Comparison of ENCODE assay signal across 26 cellular contexts in genomic region chr16:80894091-80894490, GRCh38.
DNase-seq lines count a peak whose midpoint lies in the region; ATAC-seq, FAIRE-seq and TF ChIP-seq lines count a peak whose summit lies in the region.
"Had no signal": no experiment of that assay in that cellular context is flagged by ENCODE, and none has a peak within 500 bp of the region (broad histone marks: within the 10 kb centered on the region; RNA-seq: fewer than 3 reads in every experiment).

No MANE protein-coding gene starts in this region.

- no peak overlapping the region for H2AFZ ChIP-seq in HepG2 (ENCODE audit: low read length)
- no peak overlapping the region for H2AFZ ChIP-seq in osteoblast (ENCODE audit: low read length)
- H2AFZ ChIP-seq: GM23248, PC-9 had no signal

- no peak for ATAC-seq in HepG2
- no peak for ATAC-seq in right lobe of liver
- ATAC-seq: K562 had no signal

- TF ChIP-seq CTCF in HepG2 (CRISPR knock-in tag; IDR thresholded peaks at IDR 0.05) (no peak), right lobe of liver (IDR thresholded peaks at IDR 0.05) (no peak), osteoblast (IDR thresholded peaks at IDR 0.05; ENCODE audit: extremely low read depth, low read depth, low read length) (no peak), transverse colon (IDR thresholded peaks at IDR 0.05) (no peak), A673 (conservative IDR thresholded peaks at IDR 0.05; ENCODE audit: low read depth, low read length) (no peak)

- no peak for TF ChIP-seq RAD21 in HepG2 (CRISPR knock-in tag; IDR thresholded peaks at IDR 0.05)

- H3K36me3 ChIP-seq in HepG2 (replicated peaks in 1 of 2; ENCODE audit: control insufficient read depth in 1 of 2, insufficient read depth in 2 of 2, low read length in 2 of 2), result no peaks in the 10 kb centered on the region
- H3K36me3 ChIP-seq in right lobe of liver, result no peaks in the 10 kb centered on the region
- no peaks in the 10 kb centered on the region for H3K36me3 ChIP-seq in osteoblast (ENCODE audit: insufficient read depth, low read length)
- H3K36me3 ChIP-seq in transverse colon, result no peaks in the 10 kb centered on the region
- no peaks in the 10 kb centered on the region for H3K36me3 ChIP-seq in A673 (ENCODE audit: insufficient read depth, low read length, poor library complexity, severe bottlenecking)
- H3K36me3 ChIP-seq: BLaER1 had no signal

- no peak overlapping the region for H3K27ac ChIP-seq in HepG2 (ENCODE audit: extremely low read length, insufficient read depth, low read length)
- H3K27ac ChIP-seq in right lobe of liver, result no peak overlapping the region
- no peak overlapping the region for H3K27ac ChIP-seq in osteoblast (ENCODE audit: low read depth, low read length)
- no peak overlapping the region for H3K27ac ChIP-seq in transverse colon
- H3K27ac ChIP-seq in A673 (ENCODE audit: low read depth, low read length, poor library complexity, severe bottlenecking), result no peak overlapping the region
- H3K27ac ChIP-seq: BLaER1, GM23248, PC-9 had no signal

- H3K79me2 ChIP-seq in HepG2 (ENCODE audit: insufficient read depth, low read length), result no peaks in the 10 kb centered on the region
- H3K79me2 ChIP-seq in osteoblast (ENCODE audit: insufficient read depth, low read length), result no peaks in the 10 kb centered on the region

- DNase-seq in HepG2 (ENCODE audit: low spot score) (no peak), right lobe of liver (no peak), fibroblast of peridontal ligament (ENCODE audit: extremely low read depth) (peak; percentile 7), osteoblast (ENCODE audit: insufficient read length, low spot score, missing footprints) (peak; percentile 56), transverse colon (no peak), A673 (ENCODE audit: low spot score) (no peak)
- no peak for DNase-seq in stimulated activated CD4-positive, alpha-beta T cell treated with anti-CD3 and anti-CD28 coated beads, Interleukin-4, amount 100 ng/mL, for 4 hours
- DNase-seq: 8988T; CD4-positive, CD25-positive, alpha-beta regulatory T cell; DMS153; GM23248; H7; Kasumi-1; NCI-H1092 treated with DMSO at 0.1 percent for 48 hours; NCI-H1436 treated with DMSO at 0.1 percent for 48 hours; NCI-H1930; NCI-H2107; NCI-H446 treated with DMSO at 0.1 percent for 48 hours; NCI-H526; NCI-H82; NK-92 treated with Interleukin-12 subunit alpha and Interleukin-12 subunit beta, amount 100 ng/mL, for 24 hours; PC-9; Right ventricle myocardium superior; RPMI8226 had no signal

- FAIRE-seq in HepG2 (lab: Jason Lieb, UNC), result peak; percentile 53
- FAIRE-seq: K562 had no signal

- H3K9me3 ChIP-seq in HepG2 (ENCODE audit: low read length) (no peaks in the 10 kb centered on the region), right lobe of liver (no peaks in the 10 kb centered on the region), osteoblast (ENCODE audit: low read depth, low read length) (no peaks in the 10 kb centered on the region), transverse colon (no peaks in the 10 kb centered on the region), A673 (ENCODE audit: low read depth, low read length, poor library complexity, severe bottlenecking) (no peaks in the 10 kb centered on the region)
- H3K9me3 ChIP-seq: BLaER1 had no signal

- H3K27me3 ChIP-seq in HepG2 (ENCODE audit: control insufficient read depth in 1 of 2, insufficient read depth in 2 of 2, low read length in 2 of 2) (no peaks in the 10 kb centered on the region), right lobe of liver (no peaks in the 10 kb centered on the region), osteoblast (ENCODE audit: insufficient read depth, low read length) (peaks cover 8% of the 10 kb centered on the region), transverse colon (no peaks in the 10 kb centered on the region), A673 (replicated peaks; ENCODE audit: insufficient read depth, low read depth, low read length, poor library complexity) (no peaks in the 10 kb centered on the region)
- H3K27me3 ChIP-seq: BLaER1 had no signal

- intact Hi-C loops in HepG2 (cut with micrococcal nuclease; ENCODE audit: unreplicated experiment) (no loop called here), right lobe of liver (cut with DNase I) (no loop called here), transverse colon (cut with DNase I; ENCODE audit: low total_unique reads) (no loop called here), A673 (cut with micrococcal nuclease; ENCODE audit: unreplicated experiment) (no loop called here)

- WGBS in HepG2 (ENCODE audit: low lambda C conversion rate), result 29% methylated on average over 3 of the region's 3 CpGs
- 79% methylated on average over 3 of the region's 3 CpGs for WGBS in right lobe of liver (ENCODE audit: insufficient coverage, low coverage, low lambda C conversion rate, missing lambda C conversion rate)
- 73 to 79% methylated on average over 3 of the region's 3 CpGs for WGBS in transverse colon (ENCODE audit: low coverage in 1 of 2), 2 donors

- TF ChIP-seq POLR2A in HepG2 (IDR thresholded peaks at IDR 0.05; ENCODE audit: insufficient read depth in 1 of 2, low read depth in 2 of 2, low read length in 2 of 2), result no peak
- TF ChIP-seq POLR2A in right lobe of liver (IDR thresholded peaks at IDR 0.05), result no peak
- no peak for TF ChIP-seq POLR2A in transverse colon (IDR thresholded peaks at IDR 0.05)

- POLR2A ChIA-PET in HepG2 (lab: Yijun Ruan, JAX) (no interaction called here), A673 (lab: Charles Lee; ENCODE audit: low non-redundant PET) (no interaction called here)

- in situ Hi-C loops in HepG2 (cut with HindIII; ENCODE audit: extremely low pct_ligation_motif_present, low pct_unique_long_range_greater_than_20kb), result no loop called here
- in situ Hi-C loops in transverse colon (cut with MboI; ENCODE audit: low pct_ligation_motif_present in 1 of 4, low pct_unique_long_range_greater_than_20kb in 1 of 4, low sequenced_read_pairs in 3 of 4), result no loop called here

- no peak overlapping the region for H3K9ac ChIP-seq in HepG2 (ENCODE audit: insufficient read depth, low read depth, low read length)
- H3K9ac ChIP-seq: BLaER1, GM23248 had no signal

- CTCF ChIA-PET in HepG2 (lab: Yijun Ruan, JAX; ENCODE audit: low intra/inter-chr PET ratio, low total read pairs) (no interaction called here), A673 (lab: Charles Lee) (no interaction called here)

- H3K4me1 ChIP-seq in HepG2 (ENCODE audit: insufficient read depth, low read length), result peaks cover 6% of the 10 kb centered on the region; the same call in 1 of the 2 replicates
- no peaks in the 10 kb centered on the region for H3K4me1 ChIP-seq in right lobe of liver
- no peaks in the 10 kb centered on the region for H3K4me1 ChIP-seq in osteoblast (ENCODE audit: insufficient read depth, low read length)
- H3K4me1 ChIP-seq in transverse colon, result no peaks in the 10 kb centered on the region
- no peaks in the 10 kb centered on the region for H3K4me1 ChIP-seq in A673 (ENCODE audit: insufficient read depth, low read length, poor library complexity, severe bottlenecking)

- no TSS peak for BruUV-seq in HepG2 (replicated peaks; lab: Mats Ljungman, UMichigan)
- BruUV-seq in A673 (replicated peaks; lab: Mats Ljungman, UMichigan), result no TSS peak

- H3K4me2 ChIP-seq in HepG2 (ENCODE audit: low read depth, low read length) (no peak overlapping the region), osteoblast (ENCODE audit: insufficient read depth, low read length) (no peak overlapping the region)
- H3K4me2 ChIP-seq: BLaER1, PC-9 had no signal

- H3K4me3 ChIP-seq in HepG2 (replicated peaks in 1 of 3; ENCODE audit: insufficient read depth in 1 of 3, low read depth in 2 of 3, low read length in 3 of 3) (no peak overlapping the region), right lobe of liver (no peak overlapping the region), osteoblast (ENCODE audit: insufficient read depth, low read length) (no peak overlapping the region), transverse colon (no peak overlapping the region), A673 (ENCODE audit: low read depth, low read length, poor library complexity, severe bottlenecking) (no peak overlapping the region)
- H3K4me3 ChIP-seq: BLaER1, GM23248, K562, PC-9 had no signal

- TF ChIP-seq EP300 in HepG2 (IDR thresholded peaks at IDR 0.05; ENCODE audit: low read depth in 2 of 2, low read length in 2 of 2), result no peak
- no peak for TF ChIP-seq EP300 in HepG2 (CRISPR knock-in tag; IDR thresholded peaks at IDR 0.05; ENCODE audit: borderline replicate concordance)
- TF ChIP-seq EP300 in transverse colon (IDR thresholded peaks at IDR 0.05; ENCODE audit: low read depth), result no peak

- H4K20me1 ChIP-seq in HepG2 (ENCODE audit: insufficient read depth, low read length) (no peaks in the 10 kb centered on the region), osteoblast (ENCODE audit: insufficient read depth, low read length) (no peaks in the 10 kb centered on the region)
- H4K20me1 ChIP-seq: BLaER1 had no signal

TF ChIP-seq in HepG2, 621 proteins besides CTCF, POLR2A, EP300 and RAD21 (continues in another document):
- TF ChIP-seq, protein P1, sequence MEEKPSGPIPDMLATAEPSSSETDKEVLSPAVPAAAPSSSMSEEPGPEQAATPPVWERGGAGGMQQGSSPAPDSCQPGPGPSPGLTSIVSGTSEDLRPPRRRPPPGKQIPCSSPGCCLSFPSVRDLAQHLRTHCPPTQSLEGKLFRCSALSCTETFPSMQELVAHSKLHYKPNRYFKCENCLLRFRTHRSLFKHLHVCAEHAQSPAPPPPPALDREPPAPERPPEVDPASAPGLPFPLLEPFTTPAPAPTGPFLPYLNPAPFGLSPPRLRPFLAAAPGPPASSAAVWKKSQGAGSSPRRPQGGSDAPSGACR (CRISPR knock-in tag; IDR thresholded peaks at IDR 0.05), result no peak
- TF ChIP-seq NR2F6 (IDR thresholded peaks at IDR 0.05) (no peak), NR2F6 (CRISPR knock-in tag; IDR thresholded peaks at IDR 0.05) (no peak), NCOA1 (CRISPR knock-in tag; IDR thresholded peaks at IDR 0.05) (no peak), KLF12 (CRISPR knock-in tag; IDR thresholded peaks at IDR 0.05; ENCODE audit: borderline replicate concordance) (no peak), CENPT (CRISPR knock-in tag; IDR thresholded peaks at IDR 0.05; ENCODE audit: low read depth) (no peak), ZNF326 (CRISPR knock-in tag; IDR thresholded peaks at IDR 0.05; ENCODE audit: borderline replicate concordance) (no peak), ZNF746 (CRISPR knock-in tag; IDR thresholded peaks at IDR 0.05) (no peak)
- TF ChIP-seq, protein P2, sequence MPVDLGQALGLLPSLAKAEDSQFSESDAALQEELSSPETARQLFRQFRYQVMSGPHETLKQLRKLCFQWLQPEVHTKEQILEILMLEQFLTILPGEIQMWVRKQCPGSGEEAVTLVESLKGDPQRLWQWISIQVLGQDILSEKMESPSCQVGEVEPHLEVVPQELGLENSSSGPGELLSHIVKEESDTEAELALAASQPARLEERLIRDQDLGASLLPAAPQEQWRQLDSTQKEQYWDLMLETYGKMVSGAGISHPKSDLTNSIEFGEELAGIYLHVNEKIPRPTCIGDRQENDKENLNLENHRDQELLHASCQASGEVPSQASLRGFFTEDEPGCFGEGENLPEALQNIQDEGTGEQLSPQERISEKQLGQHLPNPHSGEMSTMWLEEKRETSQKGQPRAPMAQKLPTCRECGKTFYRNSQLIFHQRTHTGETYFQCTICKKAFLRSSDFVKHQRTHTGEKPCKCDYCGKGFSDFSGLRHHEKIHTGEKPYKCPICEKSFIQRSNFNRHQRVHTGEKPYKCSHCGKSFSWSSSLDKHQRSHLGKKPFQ (CRISPR knock-in tag; IDR thresholded peaks at IDR 0.05; ENCODE audit: insufficient replicate concordance), result no peak

Comparison
In these comparisons a context has a peak if more than half of its experiments do, and no peak if none do; other contexts are left out.
1. DNase-seq: peak in fibroblast of peridontal ligament (single experiment) and osteoblast (single experiment); none in HepG2 (single experiment), right lobe of liver (0 of 3), stimulated activated CD4-positive, alpha-beta T cell treated with anti-CD3 and anti-CD28 coated beads, Interleukin-4, amount 100 ng/mL, for 4 hours (0 of 2), transverse colon (single experiment) and A673 (single experiment).